In the genomic region with DNA sequence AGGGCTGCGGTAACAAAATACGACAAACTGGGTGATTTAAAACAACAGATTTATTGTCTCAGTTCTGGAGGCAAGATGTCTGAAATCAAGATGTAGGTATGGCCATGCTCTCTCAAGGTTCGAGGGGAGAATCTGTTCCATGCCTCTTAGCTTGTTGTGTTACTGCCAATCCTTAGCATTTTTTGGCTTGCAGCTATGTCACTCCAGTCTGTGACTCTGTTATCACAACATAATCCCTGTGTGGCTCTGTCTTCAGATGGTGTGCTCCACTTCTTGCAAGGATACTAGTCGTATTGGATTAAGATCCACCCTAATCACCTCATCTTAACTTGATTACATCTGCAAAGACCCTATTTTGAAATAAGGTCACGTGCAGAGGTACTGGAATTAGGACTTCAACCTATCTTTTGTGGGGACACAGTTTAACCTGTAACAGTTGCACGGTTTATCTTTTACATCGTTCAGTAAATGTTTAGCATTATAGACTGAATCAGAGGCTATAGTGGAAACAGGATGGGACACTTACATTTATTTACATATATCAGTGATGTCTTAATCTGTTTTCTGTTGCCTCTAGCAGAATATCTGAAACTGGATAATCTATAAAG, we compare ENCODE assay signal across 1 cellular context.
TF ChIP-seq lines count a peak whose summit lies in the region.

No MANE protein-coding gene starts in this region.

TF ChIP-seq in neural cell, 6 proteins besides CTCF, POLR2A, EP300 and RAD21:
- TF ChIP-seq MXI1 (conservative IDR thresholded peaks at IDR 0.05; ENCODE audit: poor library complexity, severe bottlenecking): no peak
- TF ChIP-seq SMC3 (conservative IDR thresholded peaks at IDR 0.05; ENCODE audit: poor library complexity): no peak
- no peak for TF ChIP-seq POLR2AphosphoS5 (IDR thresholded peaks at IDR 0.05)
- no peak for TF ChIP-seq REST (IDR thresholded peaks at IDR 0.05; ENCODE audit: borderline replicate concordance)
- no peak for TF ChIP-seq TAF1 (IDR thresholded peaks at IDR 0.05; ENCODE audit: low read depth)
- no peak for TF ChIP-seq EZH2 (IDR thresholded peaks at IDR 0.05; ENCODE audit: borderline replicate concordance, insufficient read depth, low read length, poor library complexity, severe bottlenecking)
